In the genomic region with DNA sequence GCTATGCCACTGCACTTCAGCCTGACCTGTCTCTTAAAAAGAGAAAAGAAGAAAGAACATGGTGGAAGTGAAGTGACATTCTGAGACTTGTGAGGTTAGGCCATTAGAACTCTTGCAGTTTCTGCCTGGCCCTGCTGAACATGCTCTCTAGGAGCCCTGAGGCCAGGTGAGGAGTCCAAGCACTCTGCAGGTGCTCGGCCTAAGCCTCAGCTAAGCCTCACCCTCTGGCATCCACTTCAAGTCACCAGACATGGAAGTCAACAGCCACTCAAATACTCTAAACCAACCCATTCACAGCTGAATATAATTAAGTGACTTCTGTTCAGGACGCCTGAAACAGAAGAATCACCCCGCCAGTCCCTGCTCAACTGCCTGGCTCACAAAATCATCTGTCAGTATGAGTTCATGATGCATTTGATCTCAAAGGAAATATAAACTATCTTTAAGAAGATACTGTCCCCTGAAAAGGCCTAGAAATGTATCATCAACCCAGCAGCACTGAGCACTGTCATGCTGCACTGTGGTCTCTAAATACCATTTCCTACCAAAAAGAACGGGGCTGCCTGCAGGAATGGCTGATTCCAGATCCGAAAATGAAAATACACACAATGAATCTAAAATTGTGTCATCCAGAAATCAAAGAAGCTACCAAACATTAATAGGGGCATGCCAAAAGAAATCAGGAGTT, we compare ENCODE assay signal across 32 cellular contexts.
"Had no signal": no experiment of that assay in that cellular context is flagged by ENCODE, and none has a peak within 500 bp of the region (broad histone marks: within the 10 kb centered on the region; RNA-seq: fewer than 3 reads in every experiment).

No MANE protein-coding gene starts in this region.

- H3K4me1 ChIP-seq: Peyer's patch had no signal

- H3K4me1 Mint-ChIP-seq: activated CD4-positive, alpha-beta memory T cell treated with anti-CD3 and anti-CD28 coated beads, Interleukin-2, amount 10 ng/mL, durations not matched to agents 7 days and 5 days; activated CD8-positive, alpha-beta memory T cell treated with anti-CD3 and anti-CD28 coated beads, Interleukin-2, amount 10 ng/mL, durations not matched to agents 7 days and 5 days; activated naive CD4-positive, alpha-beta T cell treated with anti-CD3 and anti-CD28 coated beads, Interleukin-2, amount 10 ng/mL, durations not matched to agents 7 days and 5 days; activated naive CD8-positive, alpha-beta T cell treated with anti-CD3 and anti-CD28 coated beads, Interleukin-2, amount 50 U/mL, for 24 hours had no signal

- H3K27ac ChIP-seq: brain microvascular endothelial cell, Peyer's patch, WERI-Rb-1 had no signal

- ATAC-seq: activated CD8-positive, alpha-beta memory T cell treated with anti-CD3 and anti-CD28 coated beads, Interleukin-2, amount 10 ng/mL, durations not matched to agents 7 days and 5 days; activated naive CD8-positive, alpha-beta T cell treated with anti-CD3 and anti-CD28 coated beads, Interleukin-2, amount 50 U/mL, for 24 hours; PC-3 had no signal

- H3K4me3 ChIP-seq: Peyer's patch had no signal

- H3K9me3 ChIP-seq: Peyer's patch had no signal

- H3K9me3 Mint-ChIP-seq: activated CD4-positive, alpha-beta memory T cell treated with anti-CD3 and anti-CD28 coated beads, Interleukin-2, amount 10 ng/mL, durations not matched to agents 7 days and 5 days; activated naive CD8-positive, alpha-beta T cell treated with anti-CD3 and anti-CD28 coated beads, Interleukin-2, amount 50 U/mL, for 24 hours had no signal

- H3K27me3 Mint-ChIP-seq: activated naive CD4-positive, alpha-beta T cell treated with anti-CD3 and anti-CD28 coated beads, Interleukin-2, amount 10 ng/mL, durations not matched to agents 7 days and 5 days; activated naive CD8-positive, alpha-beta T cell; activated naive CD8-positive, alpha-beta T cell treated with anti-CD3 and anti-CD28 coated beads, Interleukin-2, amount 50 U/mL, for 24 hours had no signal

- H3K4me3 Mint-ChIP-seq: activated CD4-positive, alpha-beta memory T cell treated with anti-CD3 and anti-CD28 coated beads, Interleukin-2, amount 10 ng/mL, durations not matched to agents 7 days and 5 days; activated CD8-positive, alpha-beta memory T cell treated with anti-CD3 and anti-CD28 coated beads, Interleukin-2, amount 10 ng/mL, durations not matched to agents 7 days and 5 days; activated naive CD4-positive, alpha-beta T cell treated with anti-CD3 and anti-CD28 coated beads, Interleukin-2, amount 10 ng/mL, durations not matched to agents 7 days and 5 days; activated naive CD8-positive, alpha-beta T cell; activated naive CD8-positive, alpha-beta T cell treated with anti-CD3 and anti-CD28 coated beads, Interleukin-2, amount 50 U/mL, for 24 hours had no signal

- H3K27ac Mint-ChIP-seq: activated CD4-positive, alpha-beta memory T cell treated with anti-CD3 and anti-CD28 coated beads, Interleukin-2, amount 10 ng/mL, durations not matched to agents 7 days and 5 days; activated CD8-positive, alpha-beta memory T cell treated with anti-CD3 and anti-CD28 coated beads, Interleukin-2, amount 10 ng/mL, durations not matched to agents 7 days and 5 days; activated naive CD4-positive, alpha-beta T cell treated with anti-CD3 and anti-CD28 coated beads, Interleukin-2, amount 10 ng/mL, durations not matched to agents 7 days and 5 days; activated naive CD8-positive, alpha-beta T cell; activated naive CD8-positive, alpha-beta T cell treated with anti-CD3 and anti-CD28 coated beads, Interleukin-2, amount 50 U/mL, for 24 hours had no signal

- H3K27me3 ChIP-seq: brain microvascular endothelial cell, Peyer's patch had no signal

- H3K36me3 ChIP-seq: brain microvascular endothelial cell, Peyer's patch, WERI-Rb-1 had no signal

- H3K36me3 Mint-ChIP-seq: activated CD8-positive, alpha-beta memory T cell treated with anti-CD3 and anti-CD28 coated beads, Interleukin-2, amount 10 ng/mL, durations not matched to agents 7 days and 5 days; activated naive CD4-positive, alpha-beta T cell treated with anti-CD3 and anti-CD28 coated beads, Interleukin-2, amount 10 ng/mL, durations not matched to agents 7 days and 5 days had no signal

- DNase-seq: activated CD4-positive, alpha-beta memory T cell treated with anti-CD3 and anti-CD28 coated beads, Interleukin-2, amount 10 ng/mL, durations not matched to agents 7 days and 5 days; activated CD4-positive, alpha-beta T cell treated with anti-CD3 and anti-CD28 coated beads for 1 hour; activated CD4-positive, alpha-beta T cell treated with anti-CD3 and anti-CD28 coated beads for 48 hours; activated CD4-positive, CD25-positive, alpha-beta regulatory T cell; activated CD8-positive, alpha-beta memory T cell treated with anti-CD3 and anti-CD28 coated beads for 24 hours; activated CD8-positive, alpha-beta memory T cell treated with anti-CD3 and anti-CD28 coated beads, Interleukin-2, amount 10 ng/mL, durations not matched to agents 7 days and 5 days; activated CD8-positive, alpha-beta memory T cell treated with anti-CD3 and anti-CD28 coated beads, Interleukin-2, amount 50 U/mL, for 48 hours; activated effector memory CD4-positive, alpha-beta T cell treated with Interleukin-2 at 50 U/mL for 16 hours; activated naive CD4-positive, alpha-beta T cell treated with anti-CD3 and anti-CD28 coated beads, Interleukin-2, amount 10 ng/mL, durations not matched to agents 7 days and 5 days; activated naive CD8-positive, alpha-beta T cell treated with anti-CD3 and anti-CD28 coated beads, Interleukin-2, amount 50 U/mL, for 24 hours; activated T-cell treated with anti-CD3 and anti-CD28 coated beads, Interleukin-2, amount 50 U/mL, for 48 hours; aorta; brain microvascular endothelial cell; central memory CD4-positive, alpha-beta T cell; Karpas-422; KBM-7; NCI-H1105; NCI-H1417 treated with DMSO at 0.1 percent for 48 hours; NCI-H2029; NCI-H2171 treated with DMSO at 0.1 percent for 48 hours; NCI-H2227 treated with DMSO at 0.1 percent for 48 hours; NCI-H446; NCI-H510A treated with DMSO at 0.1 percent for 48 hours; PC-3; Peyer's patch; Right ventricle myocardium superior; SW 1271; T-helper 1 cell; T-helper 2 cell; T-helper 9 cell; WERI-Rb-1 had no signal
